ENCODE assay signal across 23 cellular contexts in genomic region chr4:144318797-144319196, GRCh38.
"Had no signal": no experiment of that assay in that cellular context is flagged by ENCODE, and none has a peak within 500 bp of the region (broad histone marks: within the 10 kb centered on the region; RNA-seq: fewer than 3 reads in every experiment).

No MANE protein-coding gene starts in this region.

- H3K36me3 Mint-ChIP-seq: activated CD8-positive, alpha-beta memory T cell treated with anti-CD3 and anti-CD28 coated beads, Interleukin-2, amount 10 ng/mL, durations not matched to agents 7 days and 5 days had no signal

- H2AFZ ChIP-seq: hepatocyte had no signal

- H3K9me3 ChIP-seq: ovary, testis had no signal

- FAIRE-seq: keratinocyte had no signal

- H3K4me1 ChIP-seq: breast epithelium, spleen, stomach, testis, upper lobe of right lung had no signal

- H3K79me2 ChIP-seq: hepatocyte had no signal

- H3K27me3 Mint-ChIP-seq: activated CD8-positive, alpha-beta memory T cell treated with anti-CD3 and anti-CD28 coated beads, Interleukin-2, amount 10 ng/mL, durations not matched to agents 7 days and 5 days; activated naive CD8-positive, alpha-beta T cell treated with anti-CD3 and anti-CD28 coated beads, Interleukin-2, amount 50 U/mL, for 24 hours had no signal

- ATAC-seq: activated CD8-positive, alpha-beta memory T cell treated with anti-CD3 and anti-CD28 coated beads, Interleukin-2, amount 10 ng/mL, durations not matched to agents 7 days and 5 days; activated naive CD8-positive, alpha-beta T cell treated with anti-CD3 and anti-CD28 coated beads, Interleukin-2, amount 50 U/mL, for 24 hours; esophagus mucosa; left lobe of liver; sciatic nerve; upper lobe of right lung had no signal

- DNase-seq: activated CD4-positive, alpha-beta T cell treated with anti-CD3 and anti-CD28 coated beads for 1 hour; activated CD4-positive, alpha-beta T cell treated with anti-CD3 and anti-CD28 coated beads, Interleukin-2, amount 50 U/mL, for 48 hours; activated CD8-positive, alpha-beta memory T cell treated with anti-CD3 and anti-CD28 coated beads, Interleukin-2, amount 10 ng/mL, durations not matched to agents 7 days and 5 days; activated naive CD4-positive, alpha-beta T cell treated with anti-CD3 and anti-CD28 coated beads for 36 hours; activated naive CD8-positive, alpha-beta T cell treated with anti-CD3 and anti-CD28 coated beads, Interleukin-2, amount 50 U/mL, for 24 hours; activated T-cell treated with anti-CD3 and anti-CD28 coated beads, Interleukin-2, amount 50 U/mL, for 1 hour; aorta; cerebellar nuclear complex; mammary epithelial cell; ovary; spleen; stimulated activated CD4-positive, alpha-beta T cell treated with anti-CD3 and anti-CD28 coated beads, Interleukin-1b, Interleukin-23, amount 100 ng/mL, for 48 hours; stomach; T-helper 9 cell; testis; upper lobe of right lung had no signal

- H3K27ac ChIP-seq: breast epithelium, hepatocyte, ovary, spleen, stomach, testis, upper lobe of right lung had no signal

- H3K4me1 Mint-ChIP-seq: activated CD8-positive, alpha-beta memory T cell treated with anti-CD3 and anti-CD28 coated beads, Interleukin-2, amount 10 ng/mL, durations not matched to agents 7 days and 5 days; activated naive CD8-positive, alpha-beta T cell treated with anti-CD3 and anti-CD28 coated beads, Interleukin-2, amount 50 U/mL, for 24 hours had no signal

- H3K4me2 ChIP-seq: hepatocyte had no signal

- H3K4me3 Mint-ChIP-seq: activated CD8-positive, alpha-beta memory T cell treated with anti-CD3 and anti-CD28 coated beads, Interleukin-2, amount 10 ng/mL, durations not matched to agents 7 days and 5 days; activated naive CD4-positive, alpha-beta T cell treated with anti-CD3 and anti-CD28 coated beads for 36 hours; activated naive CD8-positive, alpha-beta T cell treated with anti-CD3 and anti-CD28 coated beads, Interleukin-2, amount 50 U/mL, for 24 hours had no signal

- H3K27me3 ChIP-seq: breast epithelium, hepatocyte, ovary, spleen, stomach, testis, upper lobe of right lung had no signal

- H3K27ac Mint-ChIP-seq: activated CD8-positive, alpha-beta memory T cell treated with anti-CD3 and anti-CD28 coated beads, Interleukin-2, amount 10 ng/mL, durations not matched to agents 7 days and 5 days; activated naive CD4-positive, alpha-beta T cell treated with anti-CD3 and anti-CD28 coated beads for 36 hours; activated naive CD8-positive, alpha-beta T cell treated with anti-CD3 and anti-CD28 coated beads, Interleukin-2, amount 50 U/mL, for 24 hours; activated T-helper 2 cell treated with anti-CD3 and anti-CD28 coated beads, Interferon-gamma antibody, Interleukin-2, Interleukin-4, amounts not matched to agents 10 μg/mL and 5 μg/mL and 100 μg/mL, durations not matched to agents 14 hours and 24 hours and 36 hours had no signal
